Comparison of ENCODE assay signal across 1 cellular context in the genomic region with DNA sequence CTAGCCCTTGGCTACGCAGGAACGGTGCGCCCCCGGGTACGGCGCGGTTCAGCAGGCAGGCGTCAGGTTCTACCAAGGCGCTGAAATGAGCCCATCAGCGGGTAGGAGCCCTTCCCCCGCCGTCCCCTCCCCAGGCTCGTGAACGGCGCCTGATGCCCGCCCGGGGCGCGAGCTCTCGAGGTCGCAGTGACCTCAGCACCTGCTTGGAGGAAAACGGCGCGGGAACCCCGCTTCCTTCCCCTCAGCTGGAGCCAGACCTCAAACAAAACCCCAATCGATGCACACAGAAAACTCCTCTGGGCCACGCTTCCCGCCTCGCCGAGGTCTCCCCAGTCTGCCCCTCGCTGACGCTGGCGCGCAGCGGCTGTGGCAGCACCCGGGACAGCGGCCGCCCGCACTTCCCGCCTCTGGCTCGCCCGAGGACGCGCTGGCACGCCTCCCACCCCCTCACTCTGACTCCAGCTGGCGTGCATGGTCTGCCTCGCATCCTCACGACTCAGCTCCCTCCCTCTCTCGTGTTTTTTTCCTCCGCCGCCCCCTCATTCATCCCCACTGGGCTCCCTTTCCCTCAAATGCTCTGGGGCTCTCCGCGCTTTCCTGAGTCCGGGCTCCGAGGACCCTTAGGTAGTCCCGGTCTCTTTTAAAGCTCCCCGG.
TF ChIP-seq lines count a peak whose summit lies in the region.

No MANE protein-coding gene starts in this region.

TF ChIP-seq in K562, 482 proteins besides CTCF, POLR2A, EP300 and RAD21:
- TF ChIP-seq EGR1 (conservative IDR thresholded peaks at IDR 0.05) (0 out of 2 replicates have a peak, but pooled peaks have one; percentile 23), KAT7 (CRISPR knock-in tag; IDR thresholded peaks at IDR 0.05; ENCODE audit: borderline replicate concordance) (no peak)
- TF ChIP-seq, protein P1, sequence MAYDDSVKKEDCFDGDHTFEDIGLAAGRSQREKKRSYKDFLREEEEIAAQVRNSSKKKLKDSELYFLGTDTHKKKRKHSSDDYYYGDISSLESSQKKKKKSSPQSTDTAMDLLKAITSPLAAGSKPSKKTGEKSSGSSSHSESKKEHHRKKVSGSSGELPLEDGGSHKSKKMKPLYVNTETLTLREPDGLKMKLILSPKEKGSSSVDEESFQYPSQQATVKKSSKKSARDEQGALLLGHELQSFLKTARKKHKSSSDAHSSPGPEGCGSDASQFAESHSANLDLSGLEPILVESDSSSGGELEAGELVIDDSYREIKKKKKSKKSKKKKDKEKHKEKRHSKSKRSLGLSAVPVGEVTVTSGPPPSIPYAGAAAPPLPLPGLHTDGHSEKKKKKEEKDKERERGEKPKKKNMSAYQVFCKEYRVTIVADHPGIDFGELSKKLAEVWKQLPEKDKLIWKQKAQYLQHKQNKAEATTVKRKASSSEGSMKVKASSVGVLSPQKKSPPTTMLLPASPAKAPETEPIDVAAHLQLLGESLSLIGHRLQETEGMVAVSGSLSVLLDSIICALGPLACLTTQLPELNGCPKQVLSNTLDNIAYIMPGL (CRISPR knock-in tag; IDR thresholded peaks at IDR 0.05): no peak
- TF ChIP-seq, protein P2, sequence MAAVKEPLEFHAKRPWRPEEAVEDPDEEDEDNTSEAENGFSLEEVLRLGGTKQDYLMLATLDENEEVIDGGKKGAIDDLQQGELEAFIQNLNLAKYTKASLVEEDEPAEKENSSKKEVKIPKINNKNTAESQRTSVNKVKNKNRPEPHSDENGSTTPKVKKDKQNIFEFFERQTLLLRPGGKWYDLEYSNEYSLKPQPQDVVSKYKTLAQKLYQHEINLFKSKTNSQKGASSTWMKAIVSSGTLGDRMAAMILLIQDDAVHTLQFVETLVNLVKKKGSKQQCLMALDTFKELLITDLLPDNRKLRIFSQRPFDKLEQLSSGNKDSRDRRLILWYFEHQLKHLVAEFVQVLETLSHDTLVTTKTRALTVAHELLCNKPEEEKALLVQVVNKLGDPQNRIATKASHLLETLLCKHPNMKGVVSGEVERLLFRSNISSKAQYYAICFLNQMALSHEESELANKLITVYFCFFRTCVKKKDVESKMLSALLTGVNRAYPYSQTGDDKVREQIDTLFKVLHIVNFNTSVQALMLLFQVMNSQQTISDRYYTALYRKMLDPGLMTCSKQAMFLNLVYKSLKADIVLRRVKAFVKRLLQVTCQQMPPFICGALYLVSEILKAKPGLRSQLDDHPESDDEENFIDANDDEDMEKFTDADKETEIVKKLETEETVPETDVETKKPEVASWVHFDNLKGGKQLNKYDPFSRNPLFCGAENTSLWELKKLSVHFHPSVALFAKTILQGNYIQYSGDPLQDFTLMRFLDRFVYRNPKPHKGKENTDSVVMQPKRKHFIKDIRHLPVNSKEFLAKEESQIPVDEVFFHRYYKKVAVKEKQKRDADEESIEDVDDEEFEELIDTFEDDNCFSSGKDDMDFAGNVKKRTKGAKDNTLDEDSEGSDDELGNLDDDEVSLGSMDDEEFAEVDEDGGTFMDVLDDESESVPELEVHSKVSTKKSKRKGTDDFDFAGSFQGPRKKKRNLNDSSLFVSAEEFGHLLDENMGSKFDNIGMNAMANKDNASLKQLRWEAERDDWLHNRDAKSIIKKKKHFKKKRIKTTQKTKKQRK (IDR thresholded peaks at IDR 0.05; ENCODE audit: borderline replicate concordance, low read depth, low read length): no peak
